ENCODE assay signal across 9 cellular contexts in the genomic region with DNA sequence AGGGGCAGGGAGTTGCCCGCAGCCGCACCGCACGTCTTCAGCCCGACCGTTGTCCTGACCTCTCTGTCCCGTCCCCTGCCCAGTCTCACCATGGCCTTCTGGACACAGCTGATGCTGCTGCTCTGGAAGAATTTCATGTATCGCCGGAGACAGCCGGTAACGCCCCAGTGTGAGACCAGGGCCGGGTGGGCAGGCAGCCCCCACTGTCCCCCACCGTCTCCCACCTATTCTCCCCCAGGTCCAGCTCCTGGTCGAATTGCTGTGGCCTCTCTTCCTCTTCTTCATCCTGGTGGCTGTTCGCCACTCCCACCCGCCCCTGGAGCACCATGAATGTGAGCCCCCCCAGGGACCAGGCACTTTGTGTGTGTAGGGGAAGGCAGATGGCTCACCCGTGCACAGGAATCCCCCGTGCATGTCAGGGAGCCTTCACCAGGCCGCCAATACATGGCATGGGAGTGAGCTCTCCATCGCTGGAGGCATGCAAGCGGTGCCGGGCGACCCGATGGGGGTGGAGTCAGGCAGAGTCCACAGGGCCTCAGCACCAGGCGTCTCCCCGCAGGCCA. TPM values are rescaled to one million over a fixed set of nuclear protein-coding genes. Genes with fewer than 3 reads are reported as not detected.
A peak's percentile ranks its signal among the peaks of the same experiment; 100 is the strongest.
DNase-seq lines count a peak whose midpoint lies in the region; ATAC-seq and TF ChIP-seq lines count a peak whose summit lies in the region.
"Had no signal": no experiment of that assay in that cellular context is flagged by ENCODE, and none has a peak within 500 bp of the region (broad histone marks: within the 10 kb centered on the region; RNA-seq: fewer than 3 reads in every experiment).

No MANE protein-coding gene starts in this region.

- in situ Hi-C loops in HAP-1 (cut with MboI; ENCODE audit: low sequenced_read_pairs): no loop called here

- no peak for DNase-seq in HAP-1 (ENCODE audit: low spot score in 2 of 2)
- DNase-seq in foreskin fibroblast: no peak
- no peak for DNase-seq in GM19238 (ENCODE audit: insufficient read length, low spot score)
- DNase-seq in NCI-H82 (lab: John Stamatoyannopoulos, UW): no peak
- DNase-seq in stimulated activated CD4-positive, alpha-beta T cell treated with anti-CD3 and anti-CD28 coated beads, Interleukin-4, amount 100 ng/mL, for 1 hour: no peak

- peaks cover 30% of the 10 kb centered on the region for H3K36me3 ChIP-seq in HAP-1 (replicated peaks)
- H3K36me3 ChIP-seq in skeletal muscle satellite cell (ENCODE audit: insufficient read depth, low read length): peaks cover 24% of the 10 kb centered on the region

- peak overlapping the region; percentile 74 for H3K9ac ChIP-seq in skeletal muscle satellite cell (ENCODE audit: low read depth, low read length)

- H3K27ac ChIP-seq in VCaP: peak overlapping the region; percentile 72

- H3K4me3 ChIP-seq in HAP-1 (peak overlapping the region; percentile 45), foreskin fibroblast (ENCODE audit: low read depth in 1 of 2, low read length in 2 of 2) (peak overlapping the region; percentile 58 to 62), skeletal muscle satellite cell (ENCODE audit: low read length) (peak overlapping the region; percentile 69)

- ATAC-seq in HG03025 (IDR thresholded peaks at IDR 0.05; ENCODE audit: low FRiP score, unreplicated experiment): no peak

- H3K9me3 ChIP-seq in HAP-1: no peaks in the 10 kb centered on the region
- no peaks in the 10 kb centered on the region for H3K9me3 ChIP-seq in skeletal muscle satellite cell (replicated peaks; ENCODE audit: low read length)

- TF ChIP-seq CTCF in VCaP (conservative IDR thresholded peaks at IDR 0.05) (no peak), foreskin fibroblast (IDR thresholded peaks at IDR 0.05; ENCODE audit: low read depth, low read length) (no peak)

- H3K4me2 ChIP-seq in skeletal muscle satellite cell (ENCODE audit: low read length): peak overlapping the region; percentile 92

- no peaks in the 10 kb centered on the region for H3K27me3 ChIP-seq in HAP-1 (ENCODE audit: low read depth)
- no peaks in the 10 kb centered on the region for H3K27me3 ChIP-seq in skeletal muscle satellite cell (ENCODE audit: control insufficient read depth, insufficient read depth, low read length)

- peaks cover 17% of the 10 kb centered on the region for H3K4me1 ChIP-seq in HAP-1
- H3K4me1 ChIP-seq in skeletal muscle satellite cell (ENCODE audit: control insufficient read depth, insufficient read depth, low read length): peaks cover 50% of the 10 kb centered on the region

RNA-seq across cellular contexts. Expression of gene ABCA7, which starts 1.4 kb away (rescaled TPM):
- 4.8 and 5.1 TPM in 2 replicates for total RNA-seq in skeletal muscle satellite cell (2012; rRNA removed)

RNA-seq across cellular contexts. Expression of gene CNN2, which starts 14.9 kb away (rescaled TPM):
- total RNA-seq in skeletal muscle satellite cell (2012; rRNA removed): 63.9 and 119 TPM in 2 replicates

RNA-seq across cellular contexts. Expression of gene RNU6-2, which starts 20.0 kb away (rescaled TPM):
- total RNA-seq in skeletal muscle satellite cell (2012; rRNA removed): not detected in 2 replicates
- total RNA-seq: NCI-H460 had no signal

RNA-seq across cellular contexts. Expression of gene TMEM259, which starts 20.4 kb away (rescaled TPM):
- total RNA-seq in skeletal muscle satellite cell (2012; rRNA removed): 74.0 and 76.0 TPM in 2 replicates

RNA-seq across cellular contexts. Expression of gene ARHGAP45, which starts 25.6 kb away (rescaled TPM):
- total RNA-seq in skeletal muscle satellite cell (2012; rRNA removed): 0.44 and 0.76 TPM in 2 replicates
